1 cellular context compared by ENCODE assay signal in the genomic region with DNA sequence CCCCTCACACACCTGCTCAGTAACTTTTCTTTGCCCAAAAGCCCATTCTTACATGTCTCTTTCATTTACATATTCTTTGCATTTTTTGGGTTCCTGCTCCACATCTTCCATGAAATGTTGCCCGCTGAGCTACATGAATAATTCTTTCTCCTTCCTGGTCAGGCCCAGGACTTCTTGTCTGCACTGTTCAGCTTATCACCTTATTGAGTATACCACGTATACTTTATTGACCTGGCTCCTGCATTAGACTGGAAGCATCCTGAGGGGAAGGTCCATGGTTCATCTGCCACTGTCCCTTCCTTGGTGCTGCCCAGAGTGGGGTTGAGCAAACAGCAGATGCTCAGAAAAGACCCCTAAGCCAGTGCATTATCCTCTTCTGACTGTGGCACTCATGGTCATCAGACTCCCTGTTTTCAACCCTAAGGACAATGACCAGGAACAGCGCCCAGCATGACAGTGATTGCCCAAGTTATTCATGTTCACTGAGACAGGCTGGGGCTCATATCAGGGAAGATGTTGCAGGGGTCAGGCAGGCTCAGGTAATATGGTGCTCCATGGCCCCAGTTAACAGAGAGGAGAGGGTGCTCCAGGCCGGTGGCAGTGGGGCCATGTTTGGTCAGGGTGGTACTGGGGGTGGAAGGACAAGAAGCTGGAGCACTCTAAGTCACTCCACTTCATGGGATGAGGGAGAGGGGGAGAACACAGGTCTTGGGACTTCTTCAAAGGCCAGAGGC.
TF ChIP-seq lines count a peak whose summit lies in the region.

No MANE protein-coding gene starts in this region.

TF ChIP-seq in HepG2, 621 proteins besides CTCF, POLR2A, EP300 and RAD21 (continued from another document and continues in another):
- TF ChIP-seq, protein P1, sequence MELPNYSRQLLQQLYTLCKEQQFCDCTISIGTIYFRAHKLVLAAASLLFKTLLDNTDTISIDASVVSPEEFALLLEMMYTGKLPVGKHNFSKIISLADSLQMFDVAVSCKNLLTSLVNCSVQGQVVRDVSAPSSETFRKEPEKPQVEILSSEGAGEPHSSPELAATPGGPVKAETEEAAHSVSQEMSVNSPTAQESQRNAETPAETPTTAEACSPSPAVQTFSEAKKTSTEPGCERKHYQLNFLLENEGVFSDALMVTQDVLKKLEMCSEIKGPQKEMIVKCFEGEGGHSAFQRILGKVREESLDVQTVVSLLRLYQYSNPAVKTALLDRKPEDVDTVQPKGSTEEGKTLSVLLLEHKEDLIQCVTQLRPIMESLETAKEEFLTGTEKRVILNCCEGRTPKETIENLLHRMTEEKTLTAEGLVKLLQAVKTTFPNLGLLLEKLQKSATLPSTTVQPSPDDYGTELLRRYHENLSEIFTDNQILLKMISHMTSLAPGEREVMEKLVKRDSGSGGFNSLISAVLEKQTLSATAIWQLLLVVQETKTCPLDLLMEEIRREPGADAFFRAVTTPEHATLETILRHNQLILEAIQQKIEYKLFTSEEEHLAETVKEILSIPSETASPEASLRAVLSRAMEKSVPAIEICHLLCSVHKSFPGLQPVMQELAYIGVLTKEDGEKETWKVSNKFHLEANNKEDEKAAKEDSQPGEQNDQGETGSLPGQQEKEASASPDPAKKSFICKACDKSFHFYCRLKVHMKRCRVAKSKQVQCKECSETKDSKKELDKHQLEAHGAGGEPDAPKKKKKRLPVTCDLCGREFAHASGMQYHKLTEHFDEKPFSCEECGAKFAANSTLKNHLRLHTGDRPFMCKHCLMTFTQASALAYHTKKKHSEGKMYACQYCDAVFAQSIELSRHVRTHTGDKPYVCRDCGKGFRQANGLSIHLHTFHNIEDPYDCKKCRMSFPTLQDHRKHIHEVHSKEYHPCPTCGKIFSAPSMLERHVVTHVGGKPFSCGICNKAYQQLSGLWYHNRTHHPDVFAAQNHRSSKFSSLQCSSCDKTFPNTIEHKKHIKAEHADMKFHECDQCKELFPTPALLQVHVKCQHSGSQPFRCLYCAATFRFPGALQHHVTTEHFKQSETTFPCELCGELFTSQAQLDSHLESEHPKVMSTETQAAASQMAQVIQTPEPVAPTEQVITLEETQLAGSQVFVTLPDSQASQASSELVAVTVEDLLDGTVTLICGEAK (IDR thresholded peaks at IDR 0.05), result no peak
- TF ChIP-seq, protein P1 (CRISPR knock-in tag; IDR thresholded peaks at IDR 0.05), result no peak
- no peak for TF ChIP-seq EZH2 (conservative IDR thresholded peaks at IDR 0.05; ENCODE audit: low read depth, low read length)
- TF ChIP-seq CCAR2 (optimal IDR thresholded peaks at IDR 0.05; ENCODE audit: low read depth, low read length), result peak; percentile 50
- no peak for TF ChIP-seq PLRG1 (conservative IDR thresholded peaks at IDR 0.05)
- TF ChIP-seq, protein P2, sequence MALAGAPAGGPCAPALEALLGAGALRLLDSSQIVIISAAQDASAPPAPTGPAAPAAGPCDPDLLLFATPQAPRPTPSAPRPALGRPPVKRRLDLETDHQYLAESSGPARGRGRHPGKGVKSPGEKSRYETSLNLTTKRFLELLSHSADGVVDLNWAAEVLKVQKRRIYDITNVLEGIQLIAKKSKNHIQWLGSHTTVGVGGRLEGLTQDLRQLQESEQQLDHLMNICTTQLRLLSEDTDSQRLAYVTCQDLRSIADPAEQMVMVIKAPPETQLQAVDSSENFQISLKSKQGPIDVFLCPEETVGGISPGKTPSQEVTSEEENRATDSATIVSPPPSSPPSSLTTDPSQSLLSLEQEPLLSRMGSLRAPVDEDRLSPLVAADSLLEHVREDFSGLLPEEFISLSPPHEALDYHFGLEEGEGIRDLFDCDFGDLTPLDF (CRISPR knock-in tag; IDR thresholded peaks at IDR 0.05), result no peak
- TF ChIP-seq, protein P3, sequence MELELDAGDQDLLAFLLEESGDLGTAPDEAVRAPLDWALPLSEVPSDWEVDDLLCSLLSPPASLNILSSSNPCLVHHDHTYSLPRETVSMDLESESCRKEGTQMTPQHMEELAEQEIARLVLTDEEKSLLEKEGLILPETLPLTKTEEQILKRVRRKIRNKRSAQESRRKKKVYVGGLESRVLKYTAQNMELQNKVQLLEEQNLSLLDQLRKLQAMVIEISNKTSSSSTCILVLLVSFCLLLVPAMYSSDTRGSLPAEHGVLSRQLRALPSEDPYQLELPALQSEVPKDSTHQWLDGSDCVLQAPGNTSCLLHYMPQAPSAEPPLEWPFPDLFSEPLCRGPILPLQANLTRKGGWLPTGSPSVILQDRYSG (CRISPR knock-in tag; IDR thresholded peaks at IDR 0.05), result no peak
- TF ChIP-seq ZNF850 (CRISPR knock-in tag; conservative IDR thresholded peaks at IDR 0.05), result no peak
- TF ChIP-seq ZMYM2 (CRISPR knock-in tag; IDR thresholded peaks at IDR 0.05), result no peak
- TF ChIP-seq, protein P4, sequence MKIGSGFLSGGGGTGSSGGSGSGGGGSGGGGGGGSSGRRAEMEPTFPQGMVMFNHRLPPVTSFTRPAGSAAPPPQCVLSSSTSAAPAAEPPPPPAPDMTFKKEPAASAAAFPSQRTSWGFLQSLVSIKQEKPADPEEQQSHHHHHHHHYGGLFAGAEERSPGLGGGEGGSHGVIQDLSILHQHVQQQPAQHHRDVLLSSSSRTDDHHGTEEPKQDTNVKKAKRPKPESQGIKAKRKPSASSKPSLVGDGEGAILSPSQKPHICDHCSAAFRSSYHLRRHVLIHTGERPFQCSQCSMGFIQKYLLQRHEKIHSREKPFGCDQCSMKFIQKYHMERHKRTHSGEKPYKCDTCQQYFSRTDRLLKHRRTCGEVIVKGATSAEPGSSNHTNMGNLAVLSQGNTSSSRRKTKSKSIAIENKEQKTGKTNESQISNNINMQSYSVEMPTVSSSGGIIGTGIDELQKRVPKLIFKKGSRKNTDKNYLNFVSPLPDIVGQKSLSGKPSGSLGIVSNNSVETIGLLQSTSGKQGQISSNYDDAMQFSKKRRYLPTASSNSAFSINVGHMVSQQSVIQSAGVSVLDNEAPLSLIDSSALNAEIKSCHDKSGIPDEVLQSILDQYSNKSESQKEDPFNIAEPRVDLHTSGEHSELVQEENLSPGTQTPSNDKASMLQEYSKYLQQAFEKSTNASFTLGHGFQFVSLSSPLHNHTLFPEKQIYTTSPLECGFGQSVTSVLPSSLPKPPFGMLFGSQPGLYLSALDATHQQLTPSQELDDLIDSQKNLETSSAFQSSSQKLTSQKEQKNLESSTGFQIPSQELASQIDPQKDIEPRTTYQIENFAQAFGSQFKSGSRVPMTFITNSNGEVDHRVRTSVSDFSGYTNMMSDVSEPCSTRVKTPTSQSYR (CRISPR knock-in tag; IDR thresholded peaks at IDR 0.05; ENCODE audit: borderline replicate concordance), result no peak
- TF ChIP-seq, protein P5, sequence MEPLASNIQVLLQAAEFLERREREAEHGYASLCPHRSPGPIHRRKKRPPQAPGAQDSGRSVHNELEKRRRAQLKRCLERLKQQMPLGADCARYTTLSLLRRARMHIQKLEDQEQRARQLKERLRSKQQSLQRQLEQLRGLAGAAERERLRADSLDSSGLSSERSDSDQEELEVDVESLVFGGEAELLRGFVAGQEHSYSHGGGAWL (CRISPR knock-in tag; IDR thresholded peaks at IDR 0.05), result no peak
- 0 out of 2 replicates have a peak, but pooled peaks have one; percentile 64 for TF ChIP-seq FLYWCH1 (CRISPR knock-in tag; IDR thresholded peaks at IDR 0.05)
- peak; percentile 51; the same call in 1 of the 2 replicates for TF ChIP-seq MED13 (CRISPR knock-in tag; IDR thresholded peaks at IDR 0.05)
- TF ChIP-seq, protein P6, sequence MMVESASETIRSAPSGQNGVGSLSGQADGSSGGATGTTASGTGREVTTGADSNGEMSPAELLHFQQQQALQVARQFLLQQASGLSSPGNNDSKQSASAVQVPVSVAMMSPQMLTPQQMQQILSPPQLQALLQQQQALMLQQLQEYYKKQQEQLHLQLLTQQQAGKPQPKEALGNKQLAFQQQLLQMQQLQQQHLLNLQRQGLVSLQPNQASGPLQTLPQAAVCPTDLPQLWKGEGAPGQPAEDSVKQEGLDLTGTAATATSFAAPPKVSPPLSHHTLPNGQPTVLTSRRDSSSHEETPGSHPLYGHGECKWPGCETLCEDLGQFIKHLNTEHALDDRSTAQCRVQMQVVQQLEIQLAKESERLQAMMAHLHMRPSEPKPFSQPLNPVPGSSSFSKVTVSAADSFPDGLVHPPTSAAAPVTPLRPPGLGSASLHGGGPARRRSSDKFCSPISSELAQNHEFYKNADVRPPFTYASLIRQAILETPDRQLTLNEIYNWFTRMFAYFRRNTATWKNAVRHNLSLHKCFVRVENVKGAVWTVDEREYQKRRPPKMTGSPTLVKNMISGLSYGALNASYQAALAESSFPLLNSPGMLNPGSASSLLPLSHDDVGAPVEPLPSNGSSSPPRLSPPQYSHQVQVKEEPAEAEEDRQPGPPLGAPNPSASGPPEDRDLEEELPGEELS (CRISPR knock-in tag; IDR thresholded peaks at IDR 0.05), result peak; percentile 35; the same call in 1 of the 2 replicates
- TF ChIP-seq ZNF570 (CRISPR knock-in tag; IDR thresholded peaks at IDR 0.05; ENCODE audit: borderline replicate concordance), result no peak
- TF ChIP-seq, protein P7, sequence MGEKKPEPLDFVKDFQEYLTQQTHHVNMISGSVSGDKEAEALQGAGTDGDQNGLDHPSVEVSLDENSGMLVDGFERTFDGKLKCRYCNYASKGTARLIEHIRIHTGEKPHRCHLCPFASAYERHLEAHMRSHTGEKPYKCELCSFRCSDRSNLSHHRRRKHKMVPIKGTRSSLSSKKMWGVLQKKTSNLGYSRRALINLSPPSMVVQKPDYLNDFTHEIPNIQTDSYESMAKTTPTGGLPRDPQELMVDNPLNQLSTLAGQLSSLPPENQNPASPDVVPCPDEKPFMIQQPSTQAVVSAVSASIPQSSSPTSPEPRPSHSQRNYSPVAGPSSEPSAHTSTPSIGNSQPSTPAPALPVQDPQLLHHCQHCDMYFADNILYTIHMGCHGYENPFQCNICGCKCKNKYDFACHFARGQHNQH (CRISPR knock-in tag; IDR thresholded peaks at IDR 0.05), result no peak
- TF ChIP-seq PTBP1 (IDR thresholded peaks at IDR 0.05; ENCODE audit: low read depth, low read length, poor library complexity, severe bottlenecking), result no peak
- TF ChIP-seq, protein P8, sequence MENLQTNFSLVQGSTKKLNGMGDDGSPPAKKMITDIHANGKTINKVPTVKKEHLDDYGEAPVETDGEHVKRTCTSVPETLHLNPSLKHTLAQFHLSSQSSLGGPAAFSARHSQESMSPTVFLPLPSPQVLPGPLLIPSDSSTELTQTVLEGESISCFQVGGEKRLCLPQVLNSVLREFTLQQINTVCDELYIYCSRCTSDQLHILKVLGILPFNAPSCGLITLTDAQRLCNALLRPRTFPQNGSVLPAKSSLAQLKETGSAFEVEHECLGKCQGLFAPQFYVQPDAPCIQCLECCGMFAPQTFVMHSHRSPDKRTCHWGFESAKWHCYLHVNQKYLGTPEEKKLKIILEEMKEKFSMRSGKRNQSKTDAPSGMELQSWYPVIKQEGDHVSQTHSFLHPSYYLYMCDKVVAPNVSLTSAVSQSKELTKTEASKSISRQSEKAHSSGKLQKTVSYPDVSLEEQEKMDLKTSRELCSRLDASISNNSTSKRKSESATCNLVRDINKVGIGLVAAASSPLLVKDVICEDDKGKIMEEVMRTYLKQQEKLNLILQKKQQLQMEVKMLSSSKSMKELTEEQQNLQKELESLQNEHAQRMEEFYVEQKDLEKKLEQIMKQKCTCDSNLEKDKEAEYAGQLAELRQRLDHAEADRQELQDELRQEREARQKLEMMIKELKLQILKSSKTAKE (CRISPR knock-in tag; IDR thresholded peaks at IDR 0.05; ENCODE audit: borderline replicate concordance), result no peak
- peak; percentile 5 for TF ChIP-seq AGO2 (optimal IDR thresholded peaks at IDR 0.05; ENCODE audit: low read depth, low read length)
- TF ChIP-seq, protein P9, sequence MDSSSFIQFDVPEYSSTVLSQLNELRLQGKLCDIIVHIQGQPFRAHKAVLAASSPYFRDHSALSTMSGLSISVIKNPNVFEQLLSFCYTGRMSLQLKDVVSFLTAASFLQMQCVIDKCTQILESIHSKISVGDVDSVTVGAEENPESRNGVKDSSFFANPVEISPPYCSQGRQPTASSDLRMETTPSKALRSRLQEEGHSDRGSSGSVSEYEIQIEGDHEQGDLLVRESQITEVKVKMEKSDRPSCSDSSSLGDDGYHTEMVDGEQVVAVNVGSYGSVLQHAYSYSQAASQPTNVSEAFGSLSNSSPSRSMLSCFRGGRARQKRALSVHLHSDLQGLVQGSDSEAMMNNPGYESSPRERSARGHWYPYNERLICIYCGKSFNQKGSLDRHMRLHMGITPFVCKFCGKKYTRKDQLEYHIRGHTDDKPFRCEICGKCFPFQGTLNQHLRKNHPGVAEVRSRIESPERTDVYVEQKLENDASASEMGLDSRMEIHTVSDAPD (CRISPR knock-in tag; IDR thresholded peaks at IDR 0.05), result no peak
- TF ChIP-seq, protein P10, sequence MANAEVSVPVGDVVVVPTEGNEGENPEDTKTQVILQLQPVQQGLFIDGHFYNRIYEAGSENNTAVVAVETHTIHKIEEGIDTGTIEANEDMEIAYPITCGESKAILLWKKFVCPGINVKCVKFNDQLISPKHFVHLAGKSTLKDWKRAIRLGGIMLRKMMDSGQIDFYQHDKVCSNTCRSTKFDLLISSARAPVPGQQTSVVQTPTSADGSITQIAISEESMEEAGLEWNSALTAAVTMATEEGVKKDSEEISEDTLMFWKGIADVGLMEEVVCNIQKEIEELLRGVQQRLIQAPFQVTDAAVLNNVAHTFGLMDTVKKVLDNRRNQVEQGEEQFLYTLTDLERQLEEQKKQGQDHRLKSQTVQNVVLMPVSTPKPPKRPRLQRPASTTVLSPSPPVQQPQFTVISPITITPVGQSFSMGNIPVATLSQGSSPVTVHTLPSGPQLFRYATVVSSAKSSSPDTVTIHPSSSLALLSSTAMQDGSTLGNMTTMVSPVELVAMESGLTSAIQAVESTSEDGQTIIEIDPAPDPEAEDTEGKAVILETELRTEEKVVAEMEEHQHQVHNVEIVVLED (CRISPR knock-in tag; IDR thresholded peaks at IDR 0.05; ENCODE audit: borderline replicate concordance), result no peak
- TF ChIP-seq ZNF781 (CRISPR knock-in tag; IDR thresholded peaks at IDR 0.05; ENCODE audit: borderline replicate concordance, not compliant biosample characterization), result no peak
